ENCODE assay signal across 21 cellular contexts in the genomic region with DNA sequence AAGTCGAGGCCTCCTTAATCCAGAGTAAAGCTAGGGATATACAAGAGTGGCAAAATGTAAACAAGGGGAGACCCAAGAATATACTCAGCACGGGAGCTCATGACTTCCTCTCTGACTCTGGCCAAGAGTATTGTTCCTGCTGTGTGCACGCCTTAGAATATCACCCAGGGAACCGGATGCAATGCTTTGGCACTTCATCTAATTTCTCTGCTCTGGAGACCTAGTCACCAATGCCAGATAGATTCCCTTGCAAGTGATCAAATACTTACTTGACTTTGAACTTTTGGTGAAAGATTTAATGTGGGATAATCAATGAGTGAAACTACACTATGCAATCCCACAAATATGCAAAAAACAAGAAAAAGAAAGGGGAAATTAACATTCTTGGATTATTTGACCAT.
A peak's percentile ranks its signal among the peaks of the same experiment; 100 is the strongest.
DNase-seq lines count a peak whose midpoint lies in the region; ATAC-seq and TF ChIP-seq lines count a peak whose summit lies in the region.
"Had no signal": no experiment of that assay in that cellular context is flagged by ENCODE, and none has a peak within 500 bp of the region (broad histone marks: within the 10 kb centered on the region; RNA-seq: fewer than 3 reads in every experiment).

No MANE protein-coding gene starts in this region.

- no peak overlapping the region for H3K27ac Mint-ChIP-seq in stimulated activated naive CD8-positive, alpha-beta T cell treated with anti-CD3 and anti-CD28 coated beads, Interleukin-15, amount 100 ng/mL, for 72 hours
- no peak overlapping the region for H3K27ac Mint-ChIP-seq in activated CD4-positive, alpha-beta memory T cell treated with anti-CD3 and anti-CD28 coated beads, Interleukin-2, amount 10 ng/mL, durations not matched to agents 7 days and 5 days
- H3K27ac Mint-ChIP-seq: immature natural killer cell, natural killer cell had no signal

- no peak overlapping the region for H3K4me3 ChIP-seq in skeletal muscle satellite cell (ENCODE audit: low read length)
- H3K4me3 ChIP-seq: body of pancreas, GM12878, heart right ventricle, spleen had no signal

- H3K9me3 Mint-ChIP-seq in stimulated activated naive CD8-positive, alpha-beta T cell treated with anti-CD3 and anti-CD28 coated beads, Interleukin-15, amount 100 ng/mL, for 72 hours = peaks cover 0 to 9% of the 10 kb centered on the region in 2 donors
- peaks cover 15% of the 10 kb centered on the region for H3K9me3 Mint-ChIP-seq in activated CD4-positive, alpha-beta memory T cell treated with anti-CD3 and anti-CD28 coated beads, Interleukin-2, amount 10 ng/mL, durations not matched to agents 7 days and 5 days

- H3K4me2 ChIP-seq in skeletal muscle satellite cell (ENCODE audit: low read length) = no peak overlapping the region

- DNase-seq in MV-4-11 (lab: John Stamatoyannopoulos, UW) = peak; percentile 3
- peak; percentile 71 for DNase-seq in astrocyte of the hippocampus (ENCODE audit: low read depth, low spot score)
- no peak for DNase-seq in foreskin keratinocyte
- DNase-seq in stimulated activated naive CD8-positive, alpha-beta T cell treated with anti-CD3 and anti-CD28 coated beads, Interleukin-15, amount 100 ng/mL, for 72 hours = no peak
- DNase-seq in activated CD4-positive, alpha-beta memory T cell treated with anti-CD3 and anti-CD28 coated beads, Interleukin-2, amount 10 ng/mL, durations not matched to agents 7 days and 5 days = no peak
- no peak for DNase-seq in GM13976 (ENCODE audit: low spot score)
- DNase-seq: activated CD4-positive, alpha-beta T cell treated with anti-CD3 and anti-CD28 coated beads, Interleukin-2, amount 50 U/mL, for 1 hour; activated naive CD4-positive, alpha-beta T cell treated with anti-CD3 and anti-CD28 coated beads, Interleukin-2, amount 50 U/mL, for 16 hours; activated T-cell treated with anti-CD3 and anti-CD28 coated beads for 4 hours; BE2C; body of pancreas; GDM1; heart right ventricle; immature natural killer cell; natural killer cell; NCI-H1436 treated with DMSO at 0.1 percent for 48 hours; NCI-H2171 treated with DMSO at 0.1 percent for 48 hours; RPMI8226; spleen had no signal

- H3K4me3 Mint-ChIP-seq in stimulated activated naive CD8-positive, alpha-beta T cell treated with anti-CD3 and anti-CD28 coated beads, Interleukin-15, amount 100 ng/mL, for 72 hours = no peak overlapping the region
- no peak overlapping the region for H3K4me3 Mint-ChIP-seq in activated CD4-positive, alpha-beta memory T cell treated with anti-CD3 and anti-CD28 coated beads, Interleukin-2, amount 10 ng/mL, durations not matched to agents 7 days and 5 days
- H3K4me3 Mint-ChIP-seq: immature natural killer cell, natural killer cell had no signal

- no peak for TF ChIP-seq CTCF in foreskin keratinocyte (conservative IDR thresholded peaks at IDR 0.05)
- TF ChIP-seq CTCF in GM13976 (IDR thresholded peaks at IDR 0.05; ENCODE audit: borderline replicate concordance, control extremely low read depth, extremely low read depth, insufficient read depth, missing control alignments) = no peak

- H3K4me1 Mint-ChIP-seq in stimulated activated naive CD8-positive, alpha-beta T cell treated with anti-CD3 and anti-CD28 coated beads, Interleukin-15, amount 100 ng/mL, for 72 hours = no peaks in the 10 kb centered on the region
- H3K4me1 Mint-ChIP-seq in activated CD4-positive, alpha-beta memory T cell treated with anti-CD3 and anti-CD28 coated beads, Interleukin-2, amount 10 ng/mL, durations not matched to agents 7 days and 5 days = no peaks in the 10 kb centered on the region
- H3K4me1 Mint-ChIP-seq: immature natural killer cell, natural killer cell had no signal

- no peaks in the 10 kb centered on the region for H3K36me3 ChIP-seq in skeletal muscle satellite cell (ENCODE audit: insufficient read depth, low read length)
- H3K36me3 ChIP-seq: BE2C, heart right ventricle, spleen had no signal

- H3K36me3 Mint-ChIP-seq in activated CD4-positive, alpha-beta memory T cell treated with anti-CD3 and anti-CD28 coated beads, Interleukin-2, amount 10 ng/mL, durations not matched to agents 7 days and 5 days (ENCODE audit: low read depth) = no peaks in the 10 kb centered on the region
- H3K36me3 Mint-ChIP-seq: natural killer cell had no signal

- peak overlapping the region; percentile 8 for H3K9ac ChIP-seq in skeletal muscle satellite cell (ENCODE audit: low read depth, low read length)

- CTCF ChIA-PET in activated CD4-positive, alpha-beta memory T cell treated with anti-CD3 and anti-CD28 coated beads, Interleukin-2, amount 10 ng/mL, durations not matched to agents 7 days and 5 days (lab: Charles Lee) = no interaction called here

- H3K27me3 ChIP-seq in foreskin keratinocyte = no peaks in the 10 kb centered on the region
- no peaks in the 10 kb centered on the region for H3K27me3 ChIP-seq in skeletal muscle satellite cell (ENCODE audit: control insufficient read depth, insufficient read depth, low read length)
- H3K27me3 ChIP-seq: body of pancreas, heart right ventricle, spleen had no signal

- H3K27me3 Mint-ChIP-seq in stimulated activated naive CD8-positive, alpha-beta T cell treated with anti-CD3 and anti-CD28 coated beads, Interleukin-15, amount 100 ng/mL, for 72 hours = no peaks in the 10 kb centered on the region
- no peaks in the 10 kb centered on the region for H3K27me3 Mint-ChIP-seq in activated CD4-positive, alpha-beta memory T cell treated with anti-CD3 and anti-CD28 coated beads, Interleukin-2, amount 10 ng/mL, durations not matched to agents 7 days and 5 days

- POLR2A ChIA-PET in activated CD4-positive, alpha-beta memory T cell treated with anti-CD3 and anti-CD28 coated beads, Interleukin-2, amount 10 ng/mL, durations not matched to agents 7 days and 5 days (lab: Charles Lee) = no interaction called here

- no peak for ATAC-seq in foreskin keratinocyte
- no peak for ATAC-seq in stimulated activated naive CD8-positive, alpha-beta T cell treated with anti-CD3 and anti-CD28 coated beads, Interleukin-15, amount 100 ng/mL, for 72 hours
- ATAC-seq: GM12878, heart right ventricle, natural killer cell had no signal

- H3K4me1 ChIP-seq in foreskin keratinocyte (peaks cover 38% of the 10 kb centered on the region), skeletal muscle satellite cell (ENCODE audit: control insufficient read depth, insufficient read depth, low read length) (peaks cover 42% of the 10 kb centered on the region)
- H3K4me1 ChIP-seq: BE2C, body of pancreas had no signal

- in situ Hi-C loops in GM13976 (cut with MboI; ENCODE audit: low sequenced_read_pairs, unreplicated experiment) = loop anchor here (25.0 kb wide), 2 partner anchors 455 to 705 kb away; a partner anchor contains a TSS

- H3K27ac ChIP-seq in foreskin keratinocyte = peak overlapping the region; percentile 92
- H3K27ac ChIP-seq: body of pancreas, heart right ventricle, spleen had no signal

- H3K9me3 ChIP-seq in skeletal muscle satellite cell (replicated peaks; ENCODE audit: low read length) = no peaks in the 10 kb centered on the region
- H3K9me3 ChIP-seq: BE2C, body of pancreas, heart right ventricle, spleen had no signal

Comparison
In these comparisons a context has a peak if more than half of its experiments do, and no peak if none do; other contexts are left out.
1. DNase-seq: peak in MV-4-11 (single experiment) and astrocyte of the hippocampus (single experiment); none in foreskin keratinocyte (0 of 2), stimulated activated naive CD8-positive, alpha-beta T cell treated with anti-CD3 and anti-CD28 coated beads, Interleukin-15, amount 100 ng/mL, for 72 hours (0 of 2), activated CD4-positive, alpha-beta memory T cell treated with anti-CD3 and anti-CD28 coated beads, Interleukin-2, amount 10 ng/mL, durations not matched to agents 7 days and 5 days (single experiment) and GM13976 (single experiment).